13 cellular contexts compared by ENCODE assay signal in genomic region chr22:23837496-23837859, GRCh38. TPM values are rescaled to one million over a fixed set of nuclear protein-coding genes. Genes with fewer than 3 reads are reported as not detected.
DNase-seq lines count a peak whose midpoint lies in the region; ATAC-seq, FAIRE-seq and TF ChIP-seq lines count a peak whose summit lies in the region.
"Had no signal": no experiment of that assay in that cellular context is flagged by ENCODE, and none has a peak within 500 bp of the region (broad histone marks: within the 10 kb centered on the region; RNA-seq: fewer than 3 reads in every experiment).

No MANE protein-coding gene starts in this region.

- no peak overlapping the region for H3K4ac ChIP-seq in mesenchymal stem cell (ENCODE audit: low read depth in 1 of 2, low read length in 2 of 2)

- peaks cover 0 to 2% of the 10 kb centered on the region in 2 donors for H3K27me3 Mint-ChIP-seq in CD8-positive, alpha-beta memory T cell
- peaks cover 3% of the 10 kb centered on the region for H3K27me3 Mint-ChIP-seq in activated T-helper 1 cell treated with anti-CD3 and anti-CD28 coated beads, Interleukin-12 subunit alpha, Interleukin-12 subunit beta, Interleukin-2, Interleukin-4 antibody, amounts not matched to agents 30 ng/mL and 10 ng/mL and 1 ng/mL, durations not matched to agents 14 hours and 24 hours and 36 hours (ENCODE audit: insufficient read depth)
- peaks cover 21% of the 10 kb centered on the region for H3K27me3 Mint-ChIP-seq in endothelial cell (ENCODE audit: unreplicated experiment)

- H2BK5ac ChIP-seq in mesenchymal stem cell (ENCODE audit: low read depth, low read length, poor library complexity, severe bottlenecking) = no peak overlapping the region

- H3K4me1 ChIP-seq in CD8-positive, alpha-beta memory T cell (ENCODE audit: insufficient read depth, low read length) = peaks cover 11% of the 10 kb centered on the region
- H3K4me1 ChIP-seq in mucosa of descending colon (ENCODE audit: low read depth) (peaks cover 13% of the 10 kb centered on the region), mesenchymal stem cell (ENCODE audit: control insufficient read depth, insufficient read depth, low read depth, low read length) (peaks cover 16% of the 10 kb centered on the region)

- no peak for ATAC-seq in mucosa of descending colon
- no peak for ATAC-seq in HG03108 (IDR thresholded peaks at IDR 0.05; ENCODE audit: unreplicated experiment)
- ATAC-seq: PC-3 had no signal

- POLR2A ChIA-PET in CD8-positive, alpha-beta memory T cell (lab: Charles Lee) = interaction anchor here (1.5 kb wide), 1 partner anchor 20 kb away, joined by 7 read pairs; the partner anchor contains the start of gene SLC2A11

- H2BK120ac ChIP-seq in mesenchymal stem cell (ENCODE audit: low read depth, low read length) = no peak overlapping the region

- H3K79me1 ChIP-seq in mesenchymal stem cell (replicated peaks; ENCODE audit: low read length, poor library complexity, severe bottlenecking) = peaks cover 20% of the 10 kb centered on the region

- no peak overlapping the region for H2AFZ ChIP-seq in mesenchymal stem cell (ENCODE audit: low read depth, low read length)

- intact Hi-C loops in activated T-helper 1 cell treated with anti-CD3 and anti-CD28 coated beads, Interleukin-12 subunit alpha, Interleukin-12 subunit beta, Interleukin-2, Interleukin-4 antibody, amounts not matched to agents 30 ng/mL and 10 ng/mL and 1 ng/mL, durations not matched to agents 14 hours and 24 hours and 36 hours (cut with micrococcal nuclease) = no loop called here
- intact Hi-C loops in mucosa of descending colon (cut with DNase I, micrococcal nuclease) = no loop called here

- no peak overlapping the region for H4K91ac ChIP-seq in mesenchymal stem cell (ENCODE audit: low read length)

- no peak overlapping the region for H2AK5ac ChIP-seq in mesenchymal stem cell (ENCODE audit: low read length, severe bottlenecking)

- H3K4me2 ChIP-seq in mesenchymal stem cell (ENCODE audit: low read length, poor library complexity, severe bottlenecking) = no peak overlapping the region

- H3K4me1 Mint-ChIP-seq in CD8-positive, alpha-beta memory T cell = peaks cover 19 to 29% (median 19%) of the 10 kb centered on the region in 3 donors
- H3K4me1 Mint-ChIP-seq in activated T-helper 1 cell treated with anti-CD3 and anti-CD28 coated beads, Interleukin-12 subunit alpha, Interleukin-12 subunit beta, Interleukin-2, Interleukin-4 antibody, amounts not matched to agents 30 ng/mL and 10 ng/mL and 1 ng/mL, durations not matched to agents 14 hours and 24 hours and 36 hours (ENCODE audit: low read depth) = peaks cover 27% of the 10 kb centered on the region
- H3K4me1 Mint-ChIP-seq in endothelial cell (ENCODE audit: unreplicated experiment) = peaks cover 10% of the 10 kb centered on the region

- H3K23ac ChIP-seq in mesenchymal stem cell (ENCODE audit: low read length in 2 of 2) = no peak overlapping the region

- no peak overlapping the region for H3K4me3 ChIP-seq in CD8-positive, alpha-beta memory T cell (ENCODE audit: low read length)
- H3K4me3 ChIP-seq in mucosa of descending colon = no peak overlapping the region
- H3K4me3 ChIP-seq in mesenchymal stem cell (ENCODE audit: insufficient read depth in 1 of 2, low read depth in 1 of 2, low read length in 2 of 2) = no peak overlapping the region
- H3K4me3 ChIP-seq: adrenal gland had no signal

- H3K9me3 Mint-ChIP-seq in CD8-positive, alpha-beta memory T cell = no peaks in the 10 kb centered on the region
- no peaks in the 10 kb centered on the region for H3K9me3 Mint-ChIP-seq in activated T-helper 1 cell treated with anti-CD3 and anti-CD28 coated beads, Interleukin-12 subunit alpha, Interleukin-12 subunit beta, Interleukin-2, Interleukin-4 antibody, amounts not matched to agents 30 ng/mL and 10 ng/mL and 1 ng/mL, durations not matched to agents 14 hours and 24 hours and 36 hours
- H3K9me3 Mint-ChIP-seq in endothelial cell (ENCODE audit: unreplicated experiment) = no peaks in the 10 kb centered on the region

- peak; percentile 5 for FAIRE-seq in GM12892 (lab: Jason Lieb, UNC)
- FAIRE-seq: H54 had no signal

- H3K9me3 ChIP-seq in CD8-positive, alpha-beta memory T cell (ENCODE audit: low read length) = no peaks in the 10 kb centered on the region
- H3K9me3 ChIP-seq in mucosa of descending colon = no peaks in the 10 kb centered on the region
- no peaks in the 10 kb centered on the region for H3K9me3 ChIP-seq in mesenchymal stem cell (ENCODE audit: control insufficient read depth, low read length)
- H3K9me3 ChIP-seq: adrenal gland had no signal

- CTCF ChIA-PET in CD8-positive, alpha-beta memory T cell (lab: Charles Lee) = interaction anchor here (3.0 kb wide), 1 partner anchor 12 kb away, joined by 14 read pairs; no protein-coding TSS in a partner anchor

- H3K9ac ChIP-seq in mesenchymal stem cell (ENCODE audit: low read length) = no peak overlapping the region

- H3K27ac Mint-ChIP-seq in CD8-positive, alpha-beta memory T cell = peak overlapping the region in 3 of 8 donors; percentile 56 to 92 (median 68)
- no peak overlapping the region for H3K27ac Mint-ChIP-seq in activated T-helper 1 cell treated with anti-CD3 and anti-CD28 coated beads, Interleukin-12 subunit alpha, Interleukin-12 subunit beta, Interleukin-2, Interleukin-4 antibody, amounts not matched to agents 30 ng/mL and 10 ng/mL and 1 ng/mL, durations not matched to agents 14 hours and 24 hours and 36 hours
- H3K27ac Mint-ChIP-seq in endothelial cell (ENCODE audit: unreplicated experiment) = no peak overlapping the region

- H3K36me3 ChIP-seq in CD8-positive, alpha-beta memory T cell (ENCODE audit: insufficient read depth, low read length) = no peaks in the 10 kb centered on the region
- peaks cover 3% of the 10 kb centered on the region for H3K36me3 ChIP-seq in mucosa of descending colon (ENCODE audit: low read depth)
- H3K36me3 ChIP-seq in mesenchymal stem cell (ENCODE audit: control insufficient read depth in 1 of 2, insufficient read depth in 2 of 2, low read depth in 1 of 2, low read length in 2 of 2) = peaks cover 44 to 56% of the 10 kb centered on the region in 2 experiments

- peak overlapping the region; percentile 43 to 92 (median 76) for H3K4me3 Mint-ChIP-seq in CD8-positive, alpha-beta memory T cell
- H3K4me3 Mint-ChIP-seq in activated T-helper 1 cell treated with anti-CD3 and anti-CD28 coated beads, Interleukin-12 subunit alpha, Interleukin-12 subunit beta, Interleukin-2, Interleukin-4 antibody, amounts not matched to agents 30 ng/mL and 10 ng/mL and 1 ng/mL, durations not matched to agents 14 hours and 24 hours and 36 hours = peak overlapping the region; percentile 93
- no peak overlapping the region for H3K4me3 Mint-ChIP-seq in endothelial cell (ENCODE audit: unreplicated experiment)

- peaks cover 0 to 24% (median 0%) of the 10 kb centered on the region in 3 donors for H3K36me3 Mint-ChIP-seq in CD8-positive, alpha-beta memory T cell
- H3K36me3 Mint-ChIP-seq in activated T-helper 1 cell treated with anti-CD3 and anti-CD28 coated beads, Interleukin-12 subunit alpha, Interleukin-12 subunit beta, Interleukin-2, Interleukin-4 antibody, amounts not matched to agents 30 ng/mL and 10 ng/mL and 1 ng/mL, durations not matched to agents 14 hours and 24 hours and 36 hours (ENCODE audit: low read depth) = peaks cover 5% of the 10 kb centered on the region
- H3K36me3 Mint-ChIP-seq in endothelial cell (ENCODE audit: low read depth, unreplicated experiment) = peaks cover 3% of the 10 kb centered on the region

- H3K27me3 ChIP-seq in CD8-positive, alpha-beta memory T cell (ENCODE audit: insufficient read depth, low read length, poor library complexity, severe bottlenecking) = no peaks in the 10 kb centered on the region
- peaks cover 0 to 11% of the 10 kb centered on the region in 2 experiments for H3K27me3 ChIP-seq in mesenchymal stem cell (ENCODE audit: control insufficient read depth in 1 of 2, insufficient read depth in 1 of 2, low read length in 2 of 2)
- H3K27me3 ChIP-seq: adrenal gland had no signal

- WGBS in mesenchymal stem cell = 89% methylated on average over 12 of the region's 12 CpGs

- no peak overlapping the region for H4K8ac ChIP-seq in mesenchymal stem cell (ENCODE audit: low read length)

- no peak for DNase-seq in CD8-positive, alpha-beta memory T cell
- no peak for DNase-seq in GM12892 (ENCODE audit: insufficient read length)
- no peak for DNase-seq in activated T-helper 1 cell treated with anti-CD3 and anti-CD28 coated beads, Interleukin-12 subunit alpha, Interleukin-12 subunit beta, Interleukin-2, Interleukin-4 antibody, amounts not matched to agents 30 ng/mL and 10 ng/mL and 1 ng/mL, durations not matched to agents 14 hours and 24 hours and 36 hours (ENCODE audit: low spot score)
- DNase-seq in mucosa of descending colon = peak in 2 of 3 donors; percentile 38 to 55
- DNase-seq in mesenchymal stem cell = no peak
- no peak for DNase-seq in NCI-H2107 treated with DMSO at 0.1 percent for 48 hours (lab: John Stamatoyannopoulos, UW; ENCODE audit: unreplicated experiment)
- DNase-seq in endothelial cell (ENCODE audit: low spot score) = no peak
- DNase-seq: adrenal gland, DMS 273 treated with DMSO at 0.1 percent for 48 hours, hypothalamus, PC-3 had no signal

- no peak overlapping the region for H3K27ac ChIP-seq in CD8-positive, alpha-beta memory T cell (ENCODE audit: low read depth, low read length)
- no peak overlapping the region for H3K27ac ChIP-seq in mesenchymal stem cell (ENCODE audit: low read length, poor library complexity, severe bottlenecking)
- H3K27ac ChIP-seq: adrenal gland had no signal

- H2BK12ac ChIP-seq in mesenchymal stem cell (ENCODE audit: low read length in 2 of 2) = no peak overlapping the region

- TF ChIP-seq CTCF in mucosa of descending colon (IDR thresholded peaks at IDR 0.05) (no peak), endothelial cell (IDR thresholded peaks at IDR 0.05; ENCODE audit: unreplicated experiment) (no peak)

- 0 out of 2 replicates have a peak, but pooled peaks have one; percentile 35 for TF ChIP-seq POLR2A in GM12892 (IDR thresholded peaks at IDR 0.05; ENCODE audit: low read depth, low read length)

- no peak overlapping the region for H3K14ac ChIP-seq in mesenchymal stem cell (ENCODE audit: low read length in 2 of 2)

- H2BK15ac ChIP-seq in mesenchymal stem cell (ENCODE audit: low read depth, poor library complexity, severe bottlenecking) = no peak overlapping the region

- H3K18ac ChIP-seq in mesenchymal stem cell (ENCODE audit: low read depth in 1 of 2, low read length in 2 of 2) = no peak overlapping the region

RNA-seq across cellular contexts. Expression of gene DERL3, which starts 1.3 kb away (rescaled TPM):
- 1 to 10 TPM; 5.4 to 5.8 TPM for total RNA-seq in CD8-positive, alpha-beta memory T cell
- polyA plus RNA-seq in CD8-positive, alpha-beta memory T cell = 0.28 TPM
- polyA plus RNA-seq in GM12892 (2012; ENCODE audit: missing spikeins) = 8.5 TPM
- 13.8 and 18.8 TPM in 2 replicates for total RNA-seq in activated T-helper 1 cell treated with anti-CD3 and anti-CD28 coated beads, Interleukin-12 subunit alpha, Interleukin-12 subunit beta, Interleukin-2, Interleukin-4 antibody, amounts not matched to agents 30 ng/mL and 10 ng/mL and 1 ng/mL, durations not matched to agents 14 hours and 24 hours and 36 hours
- total RNA-seq in mucosa of descending colon (10 to 100 TPM in 1 of 3 donors, 1 to 10 TPM in 2; 4.4 to 18.8 (median 7.9) TPM), endothelial cell (ENCODE audit: unreplicated experiment) (1.3 TPM)
- polyA plus RNA-seq in mesenchymal stem cell (2013, experiment 1 of 2) = 0.61 TPM
- 0.52 TPM for polyA plus RNA-seq in mesenchymal stem cell (2013, experiment 2 of 2)
- total RNA-seq: PC-3 had no signal

RNA-seq across cellular contexts. Expression of gene SLC2A11, which starts 20.2 kb away (rescaled TPM):
- 1 to 10 TPM; 7.1 to 9.0 TPM for total RNA-seq in CD8-positive, alpha-beta memory T cell
- 5.2 TPM for polyA plus RNA-seq in CD8-positive, alpha-beta memory T cell
- polyA plus RNA-seq in GM12892 (2012; ENCODE audit: missing spikeins) = 12.9 TPM
- 8.3 and 8.4 TPM in 2 replicates for total RNA-seq in activated T-helper 1 cell treated with anti-CD3 and anti-CD28 coated beads, Interleukin-12 subunit alpha, Interleukin-12 subunit beta, Interleukin-2, Interleukin-4 antibody, amounts not matched to agents 30 ng/mL and 10 ng/mL and 1 ng/mL, durations not matched to agents 14 hours and 24 hours and 36 hours
- total RNA-seq in mucosa of descending colon = 10 to 100 TPM; 11.5 to 14.7 (median 12.5) TPM
- polyA plus RNA-seq in mesenchymal stem cell (2013, experiment 1 of 2) = 15.5 TPM
- polyA plus RNA-seq in mesenchymal stem cell (2013, experiment 2 of 2) = 15.6 TPM
- 9.2 TPM for total RNA-seq in endothelial cell (ENCODE audit: unreplicated experiment)

RNA-seq across cellular contexts. Expression of gene SMARCB1, which starts 50.7 kb away (rescaled TPM):
- total RNA-seq in CD8-positive, alpha-beta memory T cell = 100 to 1,000 TPM; 113 to 120 TPM
- 40.4 TPM for polyA plus RNA-seq in CD8-positive, alpha-beta memory T cell
- 102 TPM for polyA plus RNA-seq in GM12892 (2012; ENCODE audit: missing spikeins)
- total RNA-seq in activated T-helper 1 cell treated with anti-CD3 and anti-CD28 coated beads, Interleukin-12 subunit alpha, Interleukin-12 subunit beta, Interleukin-2, Interleukin-4 antibody, amounts not matched to agents 30 ng/mL and 10 ng/mL and 1 ng/mL, durations not matched to agents 14 hours and 24 hours and 36 hours = 92.4 and 99.8 TPM in 2 replicates
- total RNA-seq in mucosa of descending colon (10 to 100 TPM; 60.1 to 85.1 (median 69.3) TPM), endothelial cell (ENCODE audit: unreplicated experiment) (105 TPM)
- polyA plus RNA-seq in mesenchymal stem cell (2013, experiment 1 of 2) = 68.2 TPM
- 67.4 TPM for polyA plus RNA-seq in mesenchymal stem cell (2013, experiment 2 of 2)

RNA-seq across cellular contexts. Expression of gene MIF, which starts 56.7 kb away (rescaled TPM):
- total RNA-seq in CD8-positive, alpha-beta memory T cell = 100 to 1,000 TPM; 804 to 830 TPM
- polyA plus RNA-seq in CD8-positive, alpha-beta memory T cell = 1,220 TPM
- 106 TPM for polyA plus RNA-seq in GM12892 (2012; ENCODE audit: missing spikeins)
- 1,136 and 1,212 TPM in 2 replicates for total RNA-seq in activated T-helper 1 cell treated with anti-CD3 and anti-CD28 coated beads, Interleukin-12 subunit alpha, Interleukin-12 subunit beta, Interleukin-2, Interleukin-4 antibody, amounts not matched to agents 30 ng/mL and 10 ng/mL and 1 ng/mL, durations not matched to agents 14 hours and 24 hours and 36 hours
- total RNA-seq in mucosa of descending colon (100 to 1,000 TPM; 142 to 414 (median 209) TPM), endothelial cell (ENCODE audit: unreplicated experiment) (306 TPM)
- polyA plus RNA-seq in mesenchymal stem cell (2013, experiment 1 of 2) = 908 TPM
- 993 TPM for polyA plus RNA-seq in mesenchymal stem cell (2013, experiment 2 of 2)

Comparison
In these comparisons a context has a peak if more than half of its experiments do, and no peak if none do; other contexts are left out.
1. DNase-seq: peak in mucosa of descending colon (2 of 3); none in CD8-positive, alpha-beta memory T cell (0 of 5), GM12892 (single experiment), activated T-helper 1 cell treated with anti-CD3 and anti-CD28 coated beads, Interleukin-12 subunit alpha, Interleukin-12 subunit beta, Interleukin-2, Interleukin-4 antibody, amounts not matched to agents 30 ng/mL and 10 ng/mL and 1 ng/mL, durations not matched to agents 14 hours and 24 hours and 36 hours (single experiment), mesenchymal stem cell (single experiment), NCI-H2107 treated with DMSO at 0.1 percent for 48 hours (single experiment) and endothelial cell (single experiment).